In genomic region chr15:87267798-87268197, GRCh38 we compare ENCODE assay signal across 14 cellular contexts.
DNase-seq lines count a peak whose midpoint lies in the region; TF ChIP-seq lines count a peak whose summit lies in the region.
"Had no signal": no experiment of that assay in that cellular context is flagged by ENCODE, and none has a peak within 500 bp of the region (broad histone marks: within the 10 kb centered on the region; RNA-seq: fewer than 3 reads in every experiment).

No MANE protein-coding gene starts in this region.

- DNase-seq in GM04504 (ENCODE audit: low read depth): peak; percentile 56
- peak; percentile 96 for DNase-seq in RPMI7951 (ENCODE audit: low read depth)
- peak; percentile 33 to 97 for DNase-seq in fibroblast of lung (ENCODE audit: low read depth in 2 of 2)
- no peak for DNase-seq in smooth muscle cell (lab: John Stamatoyannopoulos, UW; ENCODE audit: unreplicated experiment)
- no peak for DNase-seq in NCI-H187 (lab: John Stamatoyannopoulos, UW)
- DNase-seq in DMS53 (lab: John Stamatoyannopoulos, UW): no peak
- DNase-seq in tibial nerve (ENCODE audit: low spot score in 2 of 2): no peak
- DNase-seq in stimulated activated CD4-positive, alpha-beta T cell treated with anti-CD3 and anti-CD28 coated beads, Interleukin-2, amount 100 ng/mL, for 24 hours: no peak
- DNase-seq: activated effector memory CD4-positive, alpha-beta T cell treated with anti-CD3 and anti-CD28 coated beads, Interleukin-2, amount 50 U/mL, for 16 hours; CD4-positive, alpha-beta T cell; NCI-H1048; stimulated activated CD4-positive, alpha-beta T cell treated with anti-CD3 and anti-CD28 coated beads, Interleukin-1b, Interleukin-23, amount 100 ng/mL, for 48 hours; stimulated activated CD8-positive, alpha-beta memory T cell treated with anti-CD3 and anti-CD28 coated beads, Interleukin-4, amount 100 ng/mL, for 48 hours had no signal

- no peak overlapping the region for H3K27ac ChIP-seq in fibroblast of lung (ENCODE audit: insufficient read depth, low read length)
- peak overlapping the region; percentile 81 for H3K27ac ChIP-seq in smooth muscle cell (ENCODE audit: low read depth)
- H3K27ac ChIP-seq in tibial nerve: no peak overlapping the region
- H3K27ac ChIP-seq: thoracic aorta had no signal

- TF ChIP-seq EP300 in tibial nerve (IDR thresholded peaks at IDR 0.05): no peak

- H3K9me3 ChIP-seq in fibroblast of lung (ENCODE audit: control insufficient read depth, insufficient read depth, low read depth, low read length) (no peaks in the 10 kb centered on the region), smooth muscle cell (replicated peaks; ENCODE audit: low read depth) (no peaks in the 10 kb centered on the region), tibial nerve (peaks cover 0 to 3% (median 0%) of the 10 kb centered on the region in 4 donors)
- H3K9me3 ChIP-seq: thoracic aorta had no signal

- no peak for TF ChIP-seq POLR2A in tibial nerve (IDR thresholded peaks at IDR 0.05)

- H3K36me3 ChIP-seq in fibroblast of lung (ENCODE audit: control insufficient read depth, insufficient read depth, low read length) (no peaks in the 10 kb centered on the region), smooth muscle cell (ENCODE audit: low read depth) (no peaks in the 10 kb centered on the region), tibial nerve (no peaks in the 10 kb centered on the region)
- H3K36me3 ChIP-seq: thoracic aorta had no signal

- H3K79me2 ChIP-seq in fibroblast of lung (ENCODE audit: control insufficient read depth, insufficient read depth, low read length) (no peaks in the 10 kb centered on the region), smooth muscle cell (ENCODE audit: low read depth) (no peaks in the 10 kb centered on the region)

- H3K4me3 ChIP-seq in fibroblast of lung (replicated peaks in 1 of 4; ENCODE audit: control extremely low read depth in 1 of 4, insufficient read depth in 1 of 4, low read depth in 3 of 4, low read length in 4 of 4): no peak overlapping the region
- no peak overlapping the region for H3K4me3 ChIP-seq in smooth muscle cell
- H3K4me3 ChIP-seq in tibial nerve: no peak overlapping the region
- H3K4me3 ChIP-seq: thoracic aorta had no signal

- H2AFZ ChIP-seq in fibroblast of lung (ENCODE audit: low read length) (no peak overlapping the region), smooth muscle cell (ENCODE audit: low read depth) (no peak overlapping the region)

- H3K27me3 ChIP-seq in fibroblast of lung (ENCODE audit: control insufficient read depth, insufficient read depth, low read length) (no peaks in the 10 kb centered on the region), smooth muscle cell (ENCODE audit: low read depth) (no peaks in the 10 kb centered on the region), tibial nerve (no peaks in the 10 kb centered on the region)

- H4K20me1 ChIP-seq in fibroblast of lung (ENCODE audit: control insufficient read depth, extremely low read depth, insufficient read depth, low read length): no peaks in the 10 kb centered on the region
- no peaks in the 10 kb centered on the region for H4K20me1 ChIP-seq in smooth muscle cell (ENCODE audit: low read depth)

- 5% methylated on average over 2 of the region's 2 CpGs for whole genome bisulfite sequencing in smooth muscle cell (ENCODE audit: low lambda C conversion rate)
- 67 to 87% methylated on average over 2 of the region's 2 CpGs for WGBS in tibial nerve, 2 donors

- H3K4me2 ChIP-seq in fibroblast of lung (ENCODE audit: extremely low read depth, insufficient read depth, low read length) (no peak overlapping the region), smooth muscle cell (peak overlapping the region; percentile 63)

- TF ChIP-seq CTCF in fibroblast of lung (conservative IDR thresholded peaks at IDR 0.05 in 1 of 2, IDR thresholded peaks at IDR 0.05 in 1 of 2; ENCODE audit: low read depth in 1 of 2, low read length in 2 of 2) (no peak), smooth muscle cell (IDR thresholded peaks at IDR 0.05; ENCODE audit: borderline replicate concordance, insufficient read depth, poor library complexity, severe bottlenecking) (no peak), tibial nerve (IDR thresholded peaks at IDR 0.05) (no peak)

- H3K9ac ChIP-seq in fibroblast of lung (ENCODE audit: insufficient read depth, low read length) (no peak overlapping the region), smooth muscle cell (ENCODE audit: low read depth) (no peak overlapping the region)

- H3F3A ChIP-seq in smooth muscle cell (ENCODE audit: low read depth): peaks cover 12% of the 10 kb centered on the region

- H3K4me1 ChIP-seq in fibroblast of lung (ENCODE audit: control insufficient read depth, extremely low read depth, insufficient read depth, low read length) (no peaks in the 10 kb centered on the region), smooth muscle cell (ENCODE audit: low read depth) (peaks cover 7% of the 10 kb centered on the region), tibial nerve (no peaks in the 10 kb centered on the region)

Comparison
In these comparisons a context has a peak if more than half of its experiments do, and no peak if none do; other contexts are left out.
1. DNase-seq: peak in GM04504 (single experiment), RPMI7951 (single experiment) and fibroblast of lung (2 of 2); none in smooth muscle cell (single experiment), NCI-H187 (0 of 2), DMS53 (single experiment), tibial nerve (0 of 2) and stimulated activated CD4-positive, alpha-beta T cell treated with anti-CD3 and anti-CD28 coated beads, Interleukin-2, amount 100 ng/mL, for 24 hours (0 of 2).